In genomic region chr5:82341325-82341724, GRCh38 we compare ENCODE assay signal across 26 cellular contexts.
"Had no signal": no experiment of that assay in that cellular context is flagged by ENCODE, and none has a peak within 500 bp of the region (broad histone marks: within the 10 kb centered on the region; RNA-seq: fewer than 3 reads in every experiment).

No MANE protein-coding gene starts in this region.

- H3K36me3 Mint-ChIP-seq: activated naive CD8-positive, alpha-beta T cell treated with anti-CD3 and anti-CD28 coated beads, Interleukin-2, amount 10 ng/mL, durations not matched to agents 7 days and 5 days; IgD-negative memory B cell had no signal

- H3K27me3 Mint-ChIP-seq: activated B cell treated with CpG ODN at 0.5 μM for 24 hours had no signal

- H3K9me3 ChIP-seq: adrenal gland, Peyer's patch, SJSA1 had no signal

- H3K4me1 ChIP-seq: Peyer's patch had no signal

- H3K27ac Mint-ChIP-seq: activated B cell treated with CpG ODN at 0.5 μM for 24 hours; activated CD8-positive, alpha-beta T cell treated with anti-CD3 and anti-CD28 coated beads for 36 hours; activated naive CD8-positive, alpha-beta T cell treated with anti-CD3 and anti-CD28 coated beads, Interleukin-2, amount 10 ng/mL, durations not matched to agents 7 days and 5 days; activated T-cell treated with anti-CD3 and anti-CD28 coated beads, Interleukin-2, amount 50 U/mL, for 72 hours; IgD-negative memory B cell; T-helper 17 cell had no signal

- H3K4me3 ChIP-seq: adrenal gland, Peyer's patch, SJSA1 had no signal

- H3K36me3 ChIP-seq: adrenal gland, Peyer's patch, SJSA1 had no signal

- H3K9me3 Mint-ChIP-seq: activated B cell treated with CpG ODN at 0.5 μM for 24 hours; activated CD8-positive, alpha-beta T cell treated with anti-CD3 and anti-CD28 coated beads for 36 hours; activated naive CD8-positive, alpha-beta T cell treated with anti-CD3 and anti-CD28 coated beads, Interleukin-2, amount 10 ng/mL, durations not matched to agents 7 days and 5 days; activated T-cell treated with anti-CD3 and anti-CD28 coated beads, Interleukin-2, amount 50 U/mL, for 72 hours; IgD-negative memory B cell had no signal

- H3K4me1 Mint-ChIP-seq: activated B cell treated with CpG ODN at 0.5 μM for 24 hours, IgD-negative memory B cell had no signal

- DNase-seq: activated B cell treated with CpG ODN at 0.5 μM for 24 hours; activated CD4-positive, alpha-beta T cell treated with anti-CD3 and anti-CD28 coated beads, Interleukin-2, amount 50 U/mL, for 1 hour; activated CD8-positive, alpha-beta memory T cell treated with anti-CD3 and anti-CD28 coated beads, Interleukin-2, amount 50 U/mL, for 4 hours; activated CD8-positive, alpha-beta T cell treated with anti-CD3 and anti-CD28 coated beads for 36 hours; activated naive CD4-positive, alpha-beta T cell treated with anti-CD3 and anti-CD28 coated beads, Interleukin-2, amount 50 U/mL, for 16 hours; activated naive CD8-positive, alpha-beta T cell treated with anti-CD3 and anti-CD28 coated beads, Interleukin-2, amount 10 ng/mL, durations not matched to agents 7 days and 5 days; activated T-cell treated with anti-CD3 and anti-CD28 coated beads, Interleukin-2, amount 50 U/mL, for 72 hours; adrenal gland; anterior cingulate cortex; cerebellar nuclear complex; Karpas-422; NCI-H1105; NCI-H1436; NCI-H1694 treated with DMSO at 0.1 percent for 48 hours; NCI-H2029 treated with DMSO at 0.1 percent for 48 hours; NCI-H345; NCI-H510A; NCI-H526 treated with DMSO at 0.1 percent for 48 hours; NCI-H82; Peyer's patch; SHP77; SW 1271; T-helper 17 cell; T-helper 9 cell had no signal

- H3K27me3 ChIP-seq: adrenal gland, Peyer's patch, SJSA1 had no signal

- H3K4me3 Mint-ChIP-seq: activated B cell treated with CpG ODN at 0.5 μM for 24 hours; activated CD8-positive, alpha-beta T cell treated with anti-CD3 and anti-CD28 coated beads for 36 hours; activated naive CD8-positive, alpha-beta T cell treated with anti-CD3 and anti-CD28 coated beads, Interleukin-2, amount 10 ng/mL, durations not matched to agents 7 days and 5 days; activated T-cell treated with anti-CD3 and anti-CD28 coated beads, Interleukin-2, amount 50 U/mL, for 72 hours; IgD-negative memory B cell; T-helper 17 cell had no signal
